ENCODE assay signal across 23 cellular contexts in the genomic region with DNA sequence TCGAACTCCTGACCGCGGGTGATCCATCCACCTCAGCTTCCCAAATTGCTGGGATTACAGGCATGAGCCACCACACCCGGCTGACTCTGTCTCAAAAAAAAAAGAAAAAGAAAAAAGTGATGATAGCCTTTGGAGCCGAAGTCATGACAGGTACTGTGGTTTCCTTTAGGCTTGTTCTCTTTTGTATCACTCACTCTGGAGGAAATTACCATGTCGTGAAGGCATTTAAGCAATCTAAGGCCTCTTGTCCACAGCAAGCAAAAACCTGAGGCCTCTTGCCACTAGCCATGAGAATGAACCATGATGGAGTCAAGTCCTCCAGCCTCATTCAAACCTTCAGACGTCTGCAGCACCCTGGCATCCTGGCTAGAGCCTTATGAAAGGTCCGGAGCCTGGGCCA.
DNase-seq lines count a peak whose midpoint lies in the region; ATAC-seq, FAIRE-seq and TF ChIP-seq lines count a peak whose summit lies in the region.
"Had no signal": no experiment of that assay in that cellular context is flagged by ENCODE, and none has a peak within 500 bp of the region (broad histone marks: within the 10 kb centered on the region; RNA-seq: fewer than 3 reads in every experiment).

No MANE protein-coding gene starts in this region.

- H2AFZ ChIP-seq in mammary epithelial cell (ENCODE audit: low read depth, low read length) (no peak overlapping the region), keratinocyte (ENCODE audit: control insufficient read depth, low read length) (peak overlapping the region; percentile 27)

- 69% methylated on average over 4 of the region's 8 CpGs for WGBS in mammary epithelial cell (ENCODE audit: low coverage, missing lambda C conversion rate)

- no peaks in the 10 kb centered on the region for H3K36me3 ChIP-seq in mammary epithelial cell (ENCODE audit: insufficient read depth, low read length)
- H3K36me3 ChIP-seq in keratinocyte (ENCODE audit: control insufficient read depth in 2 of 2, extremely low read depth in 1 of 2, insufficient read depth in 2 of 2, low read length in 2 of 2): no peaks in the 10 kb centered on the region
- H3K36me3 ChIP-seq: BLaER1 treated with 17β-estradiol and CSF1 and Interleukin-3, amounts not matched to agents 10 nM and 100 nM had no signal

- no peak for TF ChIP-seq CTCF in mammary epithelial cell (conservative IDR thresholded peaks at IDR 0.05 in 1 of 2, IDR thresholded peaks at IDR 0.05 in 1 of 2; ENCODE audit: extremely low read depth in 1 of 2, insufficient read depth in 1 of 2, low read depth in 1 of 2, low read length in 2 of 2)
- no peak for TF ChIP-seq CTCF in MCF 10A (IDR thresholded peaks at IDR 0.05; ENCODE audit: unreplicated experiment)
- TF ChIP-seq CTCF in keratinocyte (optimal IDR thresholded peaks at IDR 0.05 in 1 of 3, IDR thresholded peaks at IDR 0.05 in 1 of 3, conservative IDR thresholded peaks at IDR 0.05 in 1 of 3; ENCODE audit: extremely low read depth in 1 of 3, insufficient read depth in 2 of 3, low read length in 3 of 3): no peak

- peaks cover 7% of the 10 kb centered on the region for H3K27me3 ChIP-seq in mammary epithelial cell (ENCODE audit: insufficient read depth, low read length)
- H3K27me3 ChIP-seq in keratinocyte (ENCODE audit: control insufficient read depth, extremely low read depth, insufficient read depth, low read length): no peaks in the 10 kb centered on the region
- H3K27me3 ChIP-seq: BLaER1 treated with 17β-estradiol and CSF1 and Interleukin-3, amounts not matched to agents 10 nM and 100 nM had no signal

- no peaks in the 10 kb centered on the region for H3K36me3 Mint-ChIP-seq in MCF 10A (ENCODE audit: insufficient read depth, unreplicated experiment)
- H3K36me3 Mint-ChIP-seq: CD8-positive, alpha-beta T cell had no signal

- H3K27ac Mint-ChIP-seq in MCF 10A (ENCODE audit: low read depth, unreplicated experiment): no peak overlapping the region
- H3K27ac Mint-ChIP-seq: B cell; CD4-positive, alpha-beta T cell; CD8-positive, alpha-beta T cell had no signal

- peak overlapping the region; percentile 16 for H3K4me2 ChIP-seq in mammary epithelial cell (ENCODE audit: insufficient read depth, low read depth, low read length)
- H3K4me2 ChIP-seq in keratinocyte (ENCODE audit: control insufficient read depth, extremely low read depth, insufficient read depth, low read depth, low read length): peak overlapping the region; percentile 33
- H3K4me2 ChIP-seq: A549; BLaER1 treated with 17β-estradiol and CSF1 and Interleukin-3, amounts not matched to agents 10 nM and 100 nM had no signal

- no peak for ATAC-seq in left lobe of liver
- ATAC-seq: A549; CD8-positive, alpha-beta T cell; GM12878 had no signal

- H3K4me3 ChIP-seq in mammary epithelial cell (replicated peaks in 1 of 3; ENCODE audit: insufficient read depth in 1 of 3, low read depth in 2 of 3, low read length in 3 of 3) (no peak overlapping the region), keratinocyte (ENCODE audit: control insufficient read depth in 2 of 3, extremely low read depth in 1 of 3, insufficient read depth in 2 of 3, low read depth in 1 of 3, low read length in 3 of 3) (no peak overlapping the region)
- H3K4me3 ChIP-seq: A549; BLaER1 treated with 17β-estradiol and CSF1 and Interleukin-3, amounts not matched to agents 10 nM and 100 nM; GM12878 had no signal

- CTCF ChIA-PET in mammary epithelial cell (lab: Charles Lee; ENCODE audit: low non-redundant PET) (no interaction called here), MCF 10A (lab: Yijun Ruan, JAX) (interaction anchor here (0.7 to 1.2 kb wide), 6 partner anchors 11 to 928 kb away, joined by 3 to 6 read pairs (median 4); no protein-coding TSS in a partner anchor)

- no peak for FAIRE-seq in keratinocyte (lab: Jason Lieb, UNC)
- FAIRE-seq: D721Med, GM12878, GM12892, GM18507 had no signal

- POLR2A ChIA-PET in MCF 10A (lab: Yijun Ruan, JAX): no interaction called here

- no peaks in the 10 kb centered on the region for H4K20me1 ChIP-seq in mammary epithelial cell (ENCODE audit: insufficient read depth, low read length)
- H4K20me1 ChIP-seq in keratinocyte (ENCODE audit: control insufficient read depth, extremely low read depth, insufficient read depth, low read length): no peaks in the 10 kb centered on the region
- H4K20me1 ChIP-seq: BLaER1 treated with 17β-estradiol and CSF1 and Interleukin-3, amounts not matched to agents 10 nM and 100 nM had no signal

- no peaks in the 10 kb centered on the region for H3K9me3 ChIP-seq in mammary epithelial cell (replicated peaks; ENCODE audit: insufficient read depth, low read length)
- no peaks in the 10 kb centered on the region for H3K9me3 ChIP-seq in keratinocyte (ENCODE audit: control insufficient read depth, low read depth, low read length)
- H3K9me3 ChIP-seq: A549; BLaER1 treated with 17β-estradiol and CSF1 and Interleukin-3, amounts not matched to agents 10 nM and 100 nM; Caco-2 had no signal

- H3K9ac ChIP-seq in mammary epithelial cell (ENCODE audit: insufficient read depth, low read length) (no peak overlapping the region), keratinocyte (ENCODE audit: control insufficient read depth, extremely low read depth, insufficient read depth, low read length) (no peak overlapping the region)
- H3K9ac ChIP-seq: BLaER1 treated with 17β-estradiol and CSF1 and Interleukin-3, amounts not matched to agents 10 nM and 100 nM had no signal

- no peaks in the 10 kb centered on the region for H3K79me2 ChIP-seq in mammary epithelial cell (ENCODE audit: insufficient read depth, low read length)
- no peaks in the 10 kb centered on the region for H3K79me2 ChIP-seq in keratinocyte (ENCODE audit: control insufficient read depth, insufficient read depth, low read length)

- dilution Hi-C loops in mammary epithelial cell (cut with HindIII; ENCODE audit: low sequenced_read_pairs): no loop called here
- dilution Hi-C loops in keratinocyte (cut with MboI; ENCODE audit: extremely low pct_ligation_motif_present, low sequenced_read_pairs): no loop called here

- DNase-seq in mammary epithelial cell: peak; percentile 35
- DNase-seq in MCF 10A (ENCODE audit: unreplicated experiment): no peak
- peak; percentile 48 for DNase-seq in epithelial cell of prostate (ENCODE audit: low read depth, low spot score)
- DNase-seq in keratinocyte (ENCODE audit: low read depth, low spot score): no peak
- no peak for DNase-seq in left lobe of liver (ENCODE audit: low spot score)
- DNase-seq in SKM-1 treated with dmso at 0.1 percent for 144 hours (lab: John Stamatoyannopoulos, UW; ENCODE audit: unreplicated experiment): no peak
- no peak for DNase-seq in G401 (ENCODE audit: low spot score)
- DNase-seq: AML-193; Caco-2; Calu3; CD4-positive, alpha-beta T cell; CD8-positive, alpha-beta T cell; DMS79 treated with DMSO at 0.1 percent for 48 hours; GDM1 had no signal

- no peaks in the 10 kb centered on the region for H3K4me1 Mint-ChIP-seq in MCF 10A (ENCODE audit: insufficient read depth, unreplicated experiment)
- H3K4me1 Mint-ChIP-seq: B cell had no signal

- no peaks in the 10 kb centered on the region for H3K9me3 Mint-ChIP-seq in MCF 10A (ENCODE audit: unreplicated experiment)
- H3K9me3 Mint-ChIP-seq: CD4-positive, alpha-beta T cell; CD8-positive, alpha-beta T cell had no signal

- intact Hi-C loops in mammary epithelial cell (cut with micrococcal nuclease) (no loop called here), MCF 10A (cut with micrococcal nuclease) (no loop called here)

- no peaks in the 10 kb centered on the region for H3K9me1 ChIP-seq in keratinocyte (ENCODE audit: control insufficient read depth, extremely low read depth, insufficient read depth, low read length)

- peaks cover 23% of the 10 kb centered on the region for H3K27me3 Mint-ChIP-seq in MCF 10A (ENCODE audit: insufficient read depth, unreplicated experiment)

- BruUV-seq in mammary epithelial cell (replicated peaks; lab: Mats Ljungman, UMichigan) (no TSS peak), MCF 10A (replicated peaks; lab: Mats Ljungman, UMichigan) (no TSS peak)

- no peak overlapping the region for H3K27ac ChIP-seq in mammary epithelial cell (ENCODE audit: insufficient read depth, low read depth, low read length)
- H3K27ac ChIP-seq in epithelial cell of prostate: no peak overlapping the region
- no peak overlapping the region for H3K27ac ChIP-seq in keratinocyte (ENCODE audit: control insufficient read depth, insufficient read depth, low read length)
- H3K27ac ChIP-seq: 22Rv1; A549; BLaER1 treated with 17β-estradiol and CSF1 and Interleukin-3, amounts not matched to agents 10 nM and 100 nM; C4-2B had no signal

- no peak overlapping the region for H3K4me3 Mint-ChIP-seq in MCF 10A (ENCODE audit: unreplicated experiment)
- H3K4me3 Mint-ChIP-seq: B cell; CD4-positive, alpha-beta T cell; CD8-positive, alpha-beta T cell had no signal

- H3K4me1 ChIP-seq in mammary epithelial cell (ENCODE audit: insufficient read depth, low read length): no peaks in the 10 kb centered on the region
- peaks cover 4% of the 10 kb centered on the region for H3K4me1 ChIP-seq in keratinocyte (ENCODE audit: control insufficient read depth, extremely low read depth, insufficient read depth, low read length)
- H3K4me1 ChIP-seq: A549; BLaER1 treated with 17β-estradiol and CSF1 and Interleukin-3, amounts not matched to agents 10 nM and 100 nM; Caco-2 had no signal

- in situ Hi-C loops in mammary epithelial cell (cut with MboI; ENCODE audit: low sequenced_read_pairs in 2 of 2): no loop called here
- in situ Hi-C loops in G401 (cut with HindIII; ENCODE audit: low sequenced_read_pairs): no loop called here

Comparison
In these comparisons a context has a peak if more than half of its experiments do, and no peak if none do; other contexts are left out.
1. DNase-seq: peak in mammary epithelial cell (single experiment) and epithelial cell of prostate (single experiment); none in MCF 10A (single experiment), keratinocyte (single experiment), left lobe of liver (single experiment), SKM-1 treated with dmso at 0.1 percent for 144 hours (single experiment) and G401 (single experiment).